Comparison of ENCODE assay signal across 9 cellular contexts in genomic region chr3:170154569-170155143, GRCh38. TPM values are rescaled to one million over a fixed set of nuclear protein-coding genes. Genes with fewer than 3 reads are reported as not detected.
DNase-seq lines count a peak whose midpoint lies in the region; ATAC-seq, FAIRE-seq and TF ChIP-seq lines count a peak whose summit lies in the region.
"Had no signal": no experiment of that assay in that cellular context is flagged by ENCODE, and none has a peak within 500 bp of the region (broad histone marks: within the 10 kb centered on the region; RNA-seq: fewer than 3 reads in every experiment).

No MANE protein-coding gene starts in this region.

- no peak for TF ChIP-seq CTCF in neutrophil (IDR thresholded peaks at IDR 0.05)

- H3K27ac Mint-ChIP-seq in activated naive CD4-positive, alpha-beta T cell treated with anti-CD3 and anti-CD28 coated beads, Interleukin-2, amount 10 ng/mL, durations not matched to agents 7 days and 5 days = peak overlapping the region; percentile 91

- CTCF ChIA-PET in activated naive CD4-positive, alpha-beta T cell treated with anti-CD3 and anti-CD28 coated beads, Interleukin-2, amount 10 ng/mL, durations not matched to agents 7 days and 5 days (lab: Charles Lee) = interaction anchor here (1.1 to 2.3 kb wide), 2 partner anchors 9 to 16 kb away, joined by 3 to 6 read pairs; no protein-coding TSS in a partner anchor

- H3K9me3 ChIP-seq in neutrophil = no peaks in the 10 kb centered on the region

- H3K4me3 Mint-ChIP-seq in activated naive CD4-positive, alpha-beta T cell treated with anti-CD3 and anti-CD28 coated beads, Interleukin-2, amount 10 ng/mL, durations not matched to agents 7 days and 5 days = peak overlapping the region; percentile 26

- peaks cover 2% of the 10 kb centered on the region for H3K9me3 Mint-ChIP-seq in activated naive CD4-positive, alpha-beta T cell treated with anti-CD3 and anti-CD28 coated beads, Interleukin-2, amount 10 ng/mL, durations not matched to agents 7 days and 5 days

- no peaks in the 10 kb centered on the region for H3K27me3 ChIP-seq in neutrophil

- peaks cover 41% of the 10 kb centered on the region for H3K4me1 Mint-ChIP-seq in activated naive CD4-positive, alpha-beta T cell treated with anti-CD3 and anti-CD28 coated beads, Interleukin-2, amount 10 ng/mL, durations not matched to agents 7 days and 5 days

- no peak for DNase-seq in activated naive CD4-positive, alpha-beta T cell treated with anti-CD3 and anti-CD28 coated beads, Interleukin-2, amount 10 ng/mL, durations not matched to agents 7 days and 5 days
- no peak for DNase-seq in activated naive CD4-positive, alpha-beta T cell treated with anti-CD3 and anti-CD28 coated beads, Interleukin-2, amount 50 U/mL, for 16 hours
- DNase-seq in SK-N-DZ (ENCODE audit: low spot score) (peak; percentile 60), DMS79 (lab: John Stamatoyannopoulos, UW) (no peak), HTR-8/SVneo (ENCODE audit: insufficient read length, low spot score) (no peak)
- no peak for DNase-seq in activated CD8-positive, alpha-beta memory T cell treated with anti-CD3 and anti-CD28 coated beads, Interleukin-2, amount 50 U/mL, for 48 hours

- H3K4me1 ChIP-seq in neutrophil (ENCODE audit: control insufficient read depth in 1 of 2, insufficient read depth in 1 of 2, low read depth in 1 of 2, low read length in 1 of 2) = peaks cover 16 to 20% of the 10 kb centered on the region in 2 experiments

- peak overlapping the region; percentile 86 for H3K27ac ChIP-seq in neutrophil

- H3K36me3 Mint-ChIP-seq in activated naive CD4-positive, alpha-beta T cell treated with anti-CD3 and anti-CD28 coated beads, Interleukin-2, amount 10 ng/mL, durations not matched to agents 7 days and 5 days = peaks cover 39% of the 10 kb centered on the region

- no peak for FAIRE-seq in HTR-8/SVneo (lab: Jason Lieb, UNC)

- no peaks in the 10 kb centered on the region for H3K27me3 Mint-ChIP-seq in activated naive CD4-positive, alpha-beta T cell treated with anti-CD3 and anti-CD28 coated beads, Interleukin-2, amount 10 ng/mL, durations not matched to agents 7 days and 5 days

- peak; percentile 85 for ATAC-seq in HG03039 (IDR thresholded peaks at IDR 0.05; ENCODE audit: unreplicated experiment)

- peaks cover 4% of the 10 kb centered on the region for H3K36me3 ChIP-seq in neutrophil

- peak overlapping the region in 1 of 2 experiments; percentile 1 for H3K4me3 ChIP-seq in neutrophil (ENCODE audit: low read depth in 1 of 2, low read length in 1 of 2)
- H3K4me3 ChIP-seq: lung had no signal

RNA-seq across cellular contexts. Expression of gene PHC3, which starts 26.9 kb away (rescaled TPM):
- 6.7 and 9.2 TPM in 2 replicates for polyA plus RNA-seq in SK-N-DZ (2014; cell fraction: cytosol; rRNA removed)
- 9.9 and 13.2 TPM in 2 replicates for polyA plus RNA-seq in SK-N-DZ (2014; cell fraction: nucleus; rRNA removed)
